2 cellular contexts compared by ENCODE assay signal in genomic region chr20:46688151-46689081, GRCh38.
TF ChIP-seq lines count a peak whose summit lies in the region.

No MANE protein-coding gene starts in this region.

TF ChIP-seq in SK-N-SH, 30 proteins besides CTCF, POLR2A, EP300 and RAD21 (continued from another document):
- TF ChIP-seq PBX3 (IDR thresholded peaks at IDR 0.05), result no peak
- TF ChIP-seq ZBTB33 (IDR thresholded peaks at IDR 0.05; ENCODE audit: borderline replicate concordance, low read depth), result no peak
- TF ChIP-seq CHD2 (IDR thresholded peaks at IDR 0.05; ENCODE audit: low read length, partially characterized antibody), result no peak
- TF ChIP-seq USF1 (IDR thresholded peaks at IDR 0.05; ENCODE audit: borderline replicate concordance, low read depth), result peak; percentile 59; the same call in 1 of the 2 replicates
- TF ChIP-seq USF2 (IDR thresholded peaks at IDR 0.05; ENCODE audit: borderline replicate concordance, low read depth, low read length), result no peak
- no peak for TF ChIP-seq FOSL2 (IDR thresholded peaks at IDR 0.05; ENCODE audit: borderline replicate concordance, low read depth)
- TF ChIP-seq RCOR1 (IDR thresholded peaks at IDR 0.05; ENCODE audit: low read length), result 0 out of 2 replicates have a peak, but pooled peaks have one; percentile 19
- TF ChIP-seq MXI1 (IDR thresholded peaks at IDR 0.05; ENCODE audit: low read depth, low read length), result peak; percentile 93
- no peak for TF ChIP-seq ELF1 (IDR thresholded peaks at IDR 0.05)
- no peak for TF ChIP-seq YY1 (IDR thresholded peaks at IDR 0.05; ENCODE audit: low read depth)

TF ChIP-seq in SK-N-SH treated with all-trans-retinoic acid at 6 μM for 48 hours, 23 proteins besides CTCF, POLR2A, EP300 and RAD21 (continued from another document):
- TF ChIP-seq ZFP3 (CRISPR knock-in tag; IDR thresholded peaks at IDR 0.05), result no peak
- no peak for TF ChIP-seq CSRNP3 (CRISPR knock-in tag; IDR thresholded peaks at IDR 0.05)
- no peak for TF ChIP-seq CREB5 (CRISPR knock-in tag; IDR thresholded peaks at IDR 0.05; ENCODE audit: low read depth)
- TF ChIP-seq BACH2 (CRISPR knock-in tag; IDR thresholded peaks at IDR 0.05; ENCODE audit: borderline replicate concordance), result no peak
- no peak for TF ChIP-seq ZNF565 (CRISPR knock-in tag; conservative IDR thresholded peaks at IDR 0.05; ENCODE audit: low read depth)
- no peak for TF ChIP-seq ESRRG (CRISPR knock-in tag; IDR thresholded peaks at IDR 0.05)
- TF ChIP-seq CSDC2 (CRISPR knock-in tag; IDR thresholded peaks at IDR 0.05), result no peak
- no peak for TF ChIP-seq ZFP30 (CRISPR knock-in tag; IDR thresholded peaks at IDR 0.05)
- TF ChIP-seq ZNF8 (CRISPR knock-in tag; IDR thresholded peaks at IDR 0.05), result no peak
- TF ChIP-seq GLIS3 (CRISPR knock-in tag; IDR thresholded peaks at IDR 0.05), result no peak
- no peak for TF ChIP-seq ZNF70 (CRISPR knock-in tag; IDR thresholded peaks at IDR 0.05)
